ENCODE assay signal across 13 cellular contexts in the genomic region with DNA sequence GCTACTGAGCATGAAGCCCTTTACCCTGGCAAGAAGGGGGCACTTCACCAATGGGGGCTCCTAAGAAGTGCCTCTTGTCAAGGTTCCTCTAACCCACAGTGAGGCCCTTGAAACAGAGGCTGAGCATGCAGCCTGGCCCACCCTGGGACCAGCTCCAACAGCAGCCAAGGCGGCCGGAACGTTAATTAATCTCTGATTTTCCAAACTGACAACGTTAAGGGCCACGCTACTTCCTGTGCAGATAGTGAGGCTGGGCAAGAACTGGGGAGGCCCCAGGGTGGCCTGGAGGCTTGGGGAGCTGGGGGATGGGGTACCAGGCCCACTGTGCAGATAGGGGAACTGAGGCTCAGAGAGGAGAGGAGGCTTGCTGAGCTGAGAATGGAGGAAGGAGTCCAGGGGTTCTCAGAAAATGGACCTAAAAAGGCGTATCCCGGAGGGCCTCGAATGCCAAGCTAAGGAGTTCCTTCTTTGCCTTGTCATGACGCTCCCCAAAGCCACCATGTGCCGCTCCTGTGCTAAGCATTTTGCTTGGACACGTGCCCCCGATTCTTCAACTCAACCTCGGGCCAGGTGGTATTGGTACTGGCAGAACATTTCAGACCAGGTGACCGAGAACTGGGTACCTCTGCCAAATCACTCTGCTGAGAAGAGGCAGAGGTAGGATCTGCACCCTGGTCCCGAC.
DNase-seq lines count a peak whose midpoint lies in the region; ATAC-seq, FAIRE-seq and TF ChIP-seq lines count a peak whose summit lies in the region.
"Had no signal": no experiment of that assay in that cellular context is flagged by ENCODE, and none has a peak within 500 bp of the region (broad histone marks: within the 10 kb centered on the region; RNA-seq: fewer than 3 reads in every experiment).

No MANE protein-coding gene starts in this region.

- peaks cover 99% of the 10 kb centered on the region for H3K79me2 ChIP-seq in mammary epithelial cell (ENCODE audit: insufficient read depth, low read length)
- peaks cover 36% of the 10 kb centered on the region for H3K79me2 ChIP-seq in HepG2 (ENCODE audit: insufficient read depth, low read length)

- no peak for FAIRE-seq in HepG2 (lab: Jason Lieb, UNC)

- H3K4me2 ChIP-seq in mammary epithelial cell (ENCODE audit: insufficient read depth, low read depth, low read length) = no peak overlapping the region
- H3K4me2 ChIP-seq in HepG2 (ENCODE audit: low read depth, low read length) = no peak overlapping the region

- CTCF ChIA-PET in mammary epithelial cell (lab: Charles Lee; ENCODE audit: low non-redundant PET) = no interaction called here
- CTCF ChIA-PET in HepG2 (lab: Yijun Ruan, JAX; ENCODE audit: low intra/inter-chr PET ratio, low total read pairs) = no interaction called here

- TF ChIP-seq CTCF in breast epithelium (IDR thresholded peaks at IDR 0.05) (no peak), mammary epithelial cell (conservative IDR thresholded peaks at IDR 0.05 in 1 of 2, IDR thresholded peaks at IDR 0.05 in 1 of 2; ENCODE audit: extremely low read depth in 1 of 2, insufficient read depth in 1 of 2, low read depth in 1 of 2, low read length in 2 of 2) (no peak), upper lobe of right lung (IDR thresholded peaks at IDR 0.05) (no peak), HepG2 (CRISPR knock-in tag; IDR thresholded peaks at IDR 0.05) (no peak), psoas muscle (IDR thresholded peaks at IDR 0.05) (no peak)

- H4K20me1 ChIP-seq in mammary epithelial cell (ENCODE audit: insufficient read depth, low read length) = peaks cover 2% of the 10 kb centered on the region
- peaks cover 14% of the 10 kb centered on the region for H4K20me1 ChIP-seq in HepG2 (ENCODE audit: insufficient read depth, low read length)

- no peak for TF ChIP-seq EP300 in HepG2 (IDR thresholded peaks at IDR 0.05; ENCODE audit: low read depth in 2 of 2, low read length in 2 of 2)
- no peak for TF ChIP-seq EP300 in HepG2 (CRISPR knock-in tag; IDR thresholded peaks at IDR 0.05; ENCODE audit: borderline replicate concordance)

- TF ChIP-seq RAD21 in HepG2 (CRISPR knock-in tag; IDR thresholded peaks at IDR 0.05) = no peak

- H3K27me3 ChIP-seq in breast epithelium (no peaks in the 10 kb centered on the region), mammary epithelial cell (ENCODE audit: insufficient read depth, low read length) (no peaks in the 10 kb centered on the region), mucosa of stomach (ENCODE audit: control insufficient read depth, insufficient read depth, low read length) (no peaks in the 10 kb centered on the region), upper lobe of right lung (no peaks in the 10 kb centered on the region), HepG2 (ENCODE audit: control insufficient read depth in 1 of 2, insufficient read depth in 2 of 2, low read length in 2 of 2) (no peaks in the 10 kb centered on the region), psoas muscle (ENCODE audit: insufficient read depth in 3 of 3, low read length in 2 of 3) (peaks cover 0 to 3% (median 0%) of the 10 kb centered on the region in 3 donors)
- H3K27me3 ChIP-seq: right lobe of liver had no signal

- no peak for TF ChIP-seq POLR2A in breast epithelium (IDR thresholded peaks at IDR 0.05)
- no peak for TF ChIP-seq POLR2A in HepG2 (IDR thresholded peaks at IDR 0.05; ENCODE audit: insufficient read depth in 1 of 2, low read depth in 2 of 2, low read length in 2 of 2)

- dilution Hi-C loops in mammary epithelial cell (cut with HindIII; ENCODE audit: low sequenced_read_pairs) = no loop called here

- in situ Hi-C loops in mammary epithelial cell (cut with MboI; ENCODE audit: low sequenced_read_pairs in 2 of 2) (no loop called here), HepG2 (cut with HindIII; ENCODE audit: extremely low pct_ligation_motif_present, low pct_unique_long_range_greater_than_20kb) (no loop called here)

- BruUV-seq in mammary epithelial cell (replicated peaks; lab: Mats Ljungman, UMichigan) = no TSS peak
- BruUV-seq in HepG2 (replicated peaks; lab: Mats Ljungman, UMichigan) = no TSS peak

- H3K4me1 ChIP-seq in breast epithelium (peaks cover 27 to 76% of the 10 kb centered on the region in 2 donors), mammary epithelial cell (ENCODE audit: insufficient read depth, low read length) (peaks cover 89% of the 10 kb centered on the region), mucosa of stomach (ENCODE audit: control insufficient read depth, insufficient read depth, low read length) (peaks cover 91% of the 10 kb centered on the region), upper lobe of right lung (peaks cover 91% of the 10 kb centered on the region), HepG2 (ENCODE audit: insufficient read depth, low read length) (peaks cover 7% of the 10 kb centered on the region), psoas muscle (peaks cover 7% of the 10 kb centered on the region)

- ATAC-seq in upper lobe of right lung (peak; percentile 3), HepG2 (no peak), psoas muscle (no peak)
- ATAC-seq: right lobe of liver had no signal

- H3K9ac ChIP-seq in mammary epithelial cell (ENCODE audit: insufficient read depth, low read length) (no peak overlapping the region), mucosa of stomach (ENCODE audit: low read length) (peak overlapping the region; percentile 18), HepG2 (ENCODE audit: insufficient read depth, low read depth, low read length) (no peak overlapping the region)

- no peaks in the 10 kb centered on the region for H3K36me3 ChIP-seq in breast epithelium
- H3K36me3 ChIP-seq in mammary epithelial cell (ENCODE audit: insufficient read depth, low read length) = peaks cover 8% of the 10 kb centered on the region
- no peaks in the 10 kb centered on the region for H3K36me3 ChIP-seq in mucosa of stomach (ENCODE audit: control insufficient read depth, insufficient read depth, low read length)
- H3K36me3 ChIP-seq in upper lobe of right lung = no peaks in the 10 kb centered on the region
- H3K36me3 ChIP-seq in HepG2 (replicated peaks in 1 of 2; ENCODE audit: control insufficient read depth in 1 of 2, insufficient read depth in 2 of 2, low read length in 2 of 2) = peaks cover 0 to 2% of the 10 kb centered on the region in 2 experiments; a peak in 2 of 5 replicates
- H3K36me3 ChIP-seq in psoas muscle (ENCODE audit: insufficient read depth in 1 of 2, low read depth in 1 of 2) = no peaks in the 10 kb centered on the region
- H3K36me3 ChIP-seq: right lobe of liver, WERI-Rb-1 had no signal

- POLR2A ChIA-PET in HepG2 (lab: Yijun Ruan, JAX) = no interaction called here

- no peaks in the 10 kb centered on the region for H3K9me3 ChIP-seq in breast epithelium
- no peaks in the 10 kb centered on the region for H3K9me3 ChIP-seq in mammary epithelial cell (replicated peaks; ENCODE audit: insufficient read depth, low read length)
- no peaks in the 10 kb centered on the region for H3K9me3 ChIP-seq in mucosa of stomach (ENCODE audit: control insufficient read depth, low read length)
- H3K9me3 ChIP-seq in upper lobe of right lung = no peaks in the 10 kb centered on the region
- no peaks in the 10 kb centered on the region for H3K9me3 ChIP-seq in HepG2 (ENCODE audit: low read length)
- no peaks in the 10 kb centered on the region for H3K9me3 ChIP-seq in psoas muscle
- H3K9me3 ChIP-seq: right lobe of liver had no signal

- 77% methylated on average over 14 of the region's 15 CpGs for WGBS in mammary epithelial cell (ENCODE audit: low coverage, missing lambda C conversion rate)
- WGBS in HepG2 (ENCODE audit: low lambda C conversion rate) = 95% methylated on average over 10 of the region's 15 CpGs
- 53 to 68% (median 55%) methylated on average over 15 of the region's 15 CpGs for WGBS in psoas muscle, 3 donors

- H3K27ac ChIP-seq in breast epithelium = peak overlapping the region; percentile 88 to 95
- no peak overlapping the region for H3K27ac ChIP-seq in mammary epithelial cell (ENCODE audit: insufficient read depth, low read depth, low read length)
- peak overlapping the region; percentile 61 for H3K27ac ChIP-seq in upper lobe of right lung
- no peak overlapping the region for H3K27ac ChIP-seq in HepG2 (ENCODE audit: extremely low read length, insufficient read depth, low read length)
- no peak overlapping the region for H3K27ac ChIP-seq in psoas muscle
- H3K27ac ChIP-seq: right lobe of liver, WERI-Rb-1 had no signal

- DNase-seq in breast epithelium (ENCODE audit: low spot score in 2 of 2) (peak; percentile 74 to 87), mammary epithelial cell (no peak), cerebellar cortex (ENCODE audit: low spot score) (peak; percentile 74), upper lobe of right lung (no peak), HepG2 (ENCODE audit: low spot score) (no peak), psoas muscle (no peak)
- no peak for DNase-seq in effector CD4-positive, alpha-beta T cell
- DNase-seq: KG1, NCI-H146, NCI-H69, right lobe of liver, WERI-Rb-1 had no signal

- H3K4me3 ChIP-seq in breast epithelium (no peak overlapping the region), mammary epithelial cell (replicated peaks in 1 of 3; ENCODE audit: insufficient read depth in 1 of 3, low read depth in 2 of 3, low read length in 3 of 3) (no peak overlapping the region), mucosa of stomach (ENCODE audit: low read length) (no peak overlapping the region), upper lobe of right lung (no peak overlapping the region), HepG2 (replicated peaks in 1 of 3; ENCODE audit: insufficient read depth in 1 of 3, low read depth in 2 of 3, low read length in 3 of 3) (no peak overlapping the region), psoas muscle (no peak overlapping the region)
- H3K4me3 ChIP-seq: right lobe of liver had no signal

- no peak overlapping the region for H2AFZ ChIP-seq in mammary epithelial cell (ENCODE audit: low read depth, low read length)
- no peak overlapping the region for H2AFZ ChIP-seq in HepG2 (ENCODE audit: low read length)

- intact Hi-C loops in breast epithelium (cut with DNase I; ENCODE audit: low total_unique reads) = no loop called here
- intact Hi-C loops in mammary epithelial cell (cut with micrococcal nuclease) = no loop called here
- intact Hi-C loops in upper lobe of right lung (cut with DNase I) = no loop called here
- intact Hi-C loops in HepG2 (cut with micrococcal nuclease; ENCODE audit: unreplicated experiment) = no loop called here
- intact Hi-C loops in psoas muscle (cut with DNase I) = no loop called here

TF ChIP-seq in HepG2, 621 proteins besides CTCF, POLR2A, EP300 and RAD21 (continues in another document):
- TF ChIP-seq REXO4 (CRISPR knock-in tag; IDR thresholded peaks at IDR 0.05; ENCODE audit: borderline replicate concordance) (no peak), ATF3 (CRISPR knock-in tag; IDR thresholded peaks at IDR 0.05) (no peak)

Comparison
In these comparisons a context has a peak if more than half of its experiments do, and no peak if none do; other contexts are left out.
1. DNase-seq: peak in breast epithelium (2 of 2) and cerebellar cortex (single experiment); none in mammary epithelial cell (single experiment), upper lobe of right lung (single experiment), HepG2 (single experiment), psoas muscle (0 of 2) and effector CD4-positive, alpha-beta T cell (single experiment).
2. H3K27ac ChIP-seq: peak in breast epithelium (2 of 2) and upper lobe of right lung (single experiment); none in mammary epithelial cell (single experiment), HepG2 (single experiment) and psoas muscle (single experiment).